8 cellular contexts compared by ENCODE assay signal in genomic region chr5:155311721-155312120, GRCh38.
"Had no signal": no experiment of that assay in that cellular context is flagged by ENCODE, and none has a peak within 500 bp of the region (broad histone marks: within the 10 kb centered on the region; RNA-seq: fewer than 3 reads in every experiment).

No MANE protein-coding gene starts in this region.

- H3K4me3 ChIP-seq: GM12878 had no signal

- DNase-seq: GDM1, GF-D8 had no signal

- FAIRE-seq: G401.6, GM12878, GM12891, GM12892, GM18507, GM19239 had no signal
